ENCODE assay signal across 8 cellular contexts in the genomic region with DNA sequence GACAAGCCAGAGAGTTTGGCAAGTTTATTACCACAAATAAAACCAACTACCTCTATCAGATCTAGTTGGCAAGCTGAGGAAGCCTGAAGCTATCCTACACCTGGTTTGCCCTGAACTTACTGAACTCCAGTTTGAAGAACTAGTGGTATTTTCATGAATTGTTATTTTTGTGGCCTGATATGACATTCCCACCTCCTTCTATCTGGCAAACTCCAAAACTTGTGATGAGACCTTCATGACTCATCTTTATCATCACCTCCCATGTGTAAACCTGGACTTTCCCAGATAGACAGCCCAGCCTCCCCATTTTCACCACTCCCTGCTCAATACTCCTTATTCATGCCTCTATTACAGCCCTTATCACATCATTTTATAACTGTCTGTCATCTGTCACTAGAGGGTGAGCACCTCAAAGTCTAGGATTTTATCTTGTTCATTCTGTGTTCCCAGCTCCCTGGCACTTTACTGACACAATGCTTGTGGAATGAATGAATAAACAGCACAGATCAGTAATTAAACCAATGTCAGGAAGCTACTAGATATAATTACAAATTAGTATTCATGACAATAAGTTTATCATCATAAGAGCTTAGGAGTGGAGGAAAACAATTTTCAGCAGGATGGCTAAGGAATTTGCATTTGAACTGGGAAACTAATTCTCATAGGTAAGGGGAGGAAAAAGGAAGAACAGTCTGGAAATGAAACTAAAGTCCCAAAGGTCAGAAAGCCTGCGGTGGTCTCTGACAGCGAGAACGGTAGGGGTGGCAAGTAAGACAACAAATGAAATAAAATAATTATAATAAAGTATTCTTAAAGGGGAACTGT. TPM values are rescaled to one million over a fixed set of nuclear protein-coding genes. Genes with fewer than 3 reads are reported as not detected.
A peak's percentile ranks its signal among the peaks of the same experiment; 100 is the strongest.
DNase-seq lines count a peak whose midpoint lies in the region; ATAC-seq, FAIRE-seq and TF ChIP-seq lines count a peak whose summit lies in the region.

No MANE protein-coding gene starts in this region.

- H3K27me3 ChIP-seq in Peyer's patch (no peaks in the 10 kb centered on the region), endothelial cell of umbilical vein (ENCODE audit: control insufficient read depth in 2 of 2, insufficient read depth in 2 of 2, low read length in 2 of 2) (peaks cover 2% of the 10 kb centered on the region in 2 experiments)

- TF ChIP-seq CTCF in Peyer's patch (IDR thresholded peaks at IDR 0.05) (peak in 1 of 6 experiments; percentile 5), endothelial cell of umbilical vein (IDR thresholded peaks at IDR 0.05; ENCODE audit: extremely low read depth in 1 of 2, insufficient read depth in 1 of 2, low read depth in 1 of 2, low read length in 2 of 2) (no peak)

- no peak for TF ChIP-seq POLR2A in Peyer's patch (IDR thresholded peaks at IDR 0.05)
- TF ChIP-seq POLR2A in endothelial cell of umbilical vein (IDR thresholded peaks at IDR 0.05; ENCODE audit: low read depth, low read length) = no peak

- intact Hi-C loops in activated CD4-positive, alpha-beta T cell treated with anti-CD3 and anti-CD28 coated beads for 36 hours (cut with DNase I, micrococcal nuclease) = loop anchor here (1.0 to 10.0 kb wide), 7 partner anchors 50 to 993 kb away; no protein-coding TSS in a partner anchor
- intact Hi-C loops in endothelial cell of umbilical vein (cut with micrococcal nuclease) = loop anchor here (1.0 to 2.0 kb wide), 6 partner anchors 49 to 991 kb away; no protein-coding TSS in a partner anchor

- no peak for FAIRE-seq in endothelial cell of umbilical vein (lab: Jason Lieb, UNC)

- no peak for DNase-seq in activated CD4-positive, alpha-beta T cell treated with anti-CD3 and anti-CD28 coated beads for 36 hours
- no peak for DNase-seq in activated CD4-positive, alpha-beta T cell treated with anti-CD3 and anti-CD28 coated beads for 1 hour
- DNase-seq in Peyer's patch = peak in 1 of 3 donors; percentile 65
- DNase-seq in endothelial cell of umbilical vein (ENCODE audit: low read depth, low spot score) = peak; percentile 19
- peak; percentile 6 for DNase-seq in skeletal muscle cell (ENCODE audit: low read depth)
- DNase-seq in middle frontal gyrus (ENCODE audit: extremely low spot score, low spot score) = no peak
- DNase-seq in NAMALWA (ENCODE audit: low spot score) = no peak

- no peak overlapping the region for H3K27ac Mint-ChIP-seq in activated CD4-positive, alpha-beta T cell treated with anti-CD3 and anti-CD28 coated beads for 36 hours

- H3K79me2 ChIP-seq in endothelial cell of umbilical vein (ENCODE audit: control insufficient read depth, insufficient read depth, low read length) = no peaks in the 10 kb centered on the region

- H3K4me1 Mint-ChIP-seq in activated CD4-positive, alpha-beta T cell treated with anti-CD3 and anti-CD28 coated beads for 36 hours = peaks cover 16% of the 10 kb centered on the region

- no peaks in the 10 kb centered on the region for H3K9me1 ChIP-seq in endothelial cell of umbilical vein (replicated peaks; ENCODE audit: control insufficient read depth, extremely low read depth, insufficient read depth, low read length)

- H3K9me3 Mint-ChIP-seq in activated CD4-positive, alpha-beta T cell treated with anti-CD3 and anti-CD28 coated beads for 36 hours (ENCODE audit: low read depth) = no peaks in the 10 kb centered on the region

- H3K27ac ChIP-seq in Peyer's patch (peak overlapping the region in 3 of 4 donors; percentile 32 to 70 (median 64)), endothelial cell of umbilical vein (ENCODE audit: insufficient read depth, low read depth, low read length) (no peak overlapping the region)

- H3K4me3 ChIP-seq in Peyer's patch (peak overlapping the region in 1 of 4 donors; percentile 23), endothelial cell of umbilical vein (replicated peaks in 1 of 3; ENCODE audit: insufficient read depth in 1 of 3, low read depth in 1 of 3, low read length in 3 of 3) (no peak overlapping the region), skeletal muscle cell (ENCODE audit: low read depth, low read length) (no peak overlapping the region)

- H3K36me3 ChIP-seq in Peyer's patch (no peaks in the 10 kb centered on the region), endothelial cell of umbilical vein (ENCODE audit: control insufficient read depth in 2 of 2, extremely low read depth in 1 of 2, insufficient read depth in 2 of 2, low read length in 2 of 2) (no peaks in the 10 kb centered on the region)

- H3K4me3 Mint-ChIP-seq in activated CD4-positive, alpha-beta T cell treated with anti-CD3 and anti-CD28 coated beads for 36 hours = no peak overlapping the region

- no peaks in the 10 kb centered on the region for H4K20me1 ChIP-seq in endothelial cell of umbilical vein (replicated peaks; ENCODE audit: control insufficient read depth, extremely low read depth, insufficient read depth, low read length)

- H2AFZ ChIP-seq in endothelial cell of umbilical vein (ENCODE audit: low read depth, low read length) = no peak overlapping the region

- H3K27me3 Mint-ChIP-seq in activated CD4-positive, alpha-beta T cell treated with anti-CD3 and anti-CD28 coated beads for 36 hours = no peaks in the 10 kb centered on the region

- POLR2A ChIA-PET in activated CD4-positive, alpha-beta T cell treated with anti-CD3 and anti-CD28 coated beads for 36 hours (lab: Charles Lee) = interaction anchor here (1.3 kb wide), 1 partner anchor 82 kb away, joined by 4 read pairs; no protein-coding TSS in a partner anchor
- POLR2A ChIA-PET in endothelial cell of umbilical vein (lab: Charles Lee) = no interaction called here

- CTCF ChIA-PET in activated CD4-positive, alpha-beta T cell treated with anti-CD3 and anti-CD28 coated beads for 36 hours (lab: Charles Lee) = interaction anchor here (0.6 to 4.2 kb wide), 52 partner anchors 9 to 263 kb away, joined by 3 to 33 read pairs (median 5); a partner anchor contains a TSS
- CTCF ChIA-PET in endothelial cell of umbilical vein (lab: Charles Lee) = interaction anchor here (0.7 to 3.9 kb wide), 55 partner anchors 8 to 992 kb away, joined by 3 to 71 read pairs (median 5); a partner anchor contains a TSS

- dilution Hi-C loops in endothelial cell of umbilical vein (cut with MboI; ENCODE audit: extremely low pct_ligation_motif_present, low sequenced_read_pairs) = no loop called here

- no peaks in the 10 kb centered on the region for H3K9me3 ChIP-seq in Peyer's patch
- H3K9me3 ChIP-seq in endothelial cell of umbilical vein (replicated peaks; ENCODE audit: control insufficient read depth, insufficient read depth, low read length) = no peaks in the 10 kb centered on the region

- H3K36me3 Mint-ChIP-seq in activated CD4-positive, alpha-beta T cell treated with anti-CD3 and anti-CD28 coated beads for 36 hours (ENCODE audit: low read depth) = no peaks in the 10 kb centered on the region

- no peak overlapping the region for H3K4me2 ChIP-seq in endothelial cell of umbilical vein (ENCODE audit: insufficient read depth, low read length)

- peaks cover 0 to 26% (median 0%) of the 10 kb centered on the region in 4 donors for H3K4me1 ChIP-seq in Peyer's patch
- H3K4me1 ChIP-seq in endothelial cell of umbilical vein (ENCODE audit: control insufficient read depth, extremely low read depth, insufficient read depth, low read length) = no peaks in the 10 kb centered on the region

- peak; percentile 21 for ATAC-seq in activated CD4-positive, alpha-beta T cell treated with anti-CD3 and anti-CD28 coated beads for 36 hours
- no peak for ATAC-seq in GM18907 (IDR thresholded peaks at IDR 0.05; ENCODE audit: unreplicated experiment)

- no TSS peak for BruUV-seq in endothelial cell of umbilical vein (replicated peaks; lab: Mats Ljungman, UMichigan)

- H3K9ac ChIP-seq in endothelial cell of umbilical vein (replicated peaks; ENCODE audit: extremely low read depth, insufficient read depth, low read length) = no peak overlapping the region

RNA-seq across cellular contexts. Expression of a gene that starts 13.2 kb away (rescaled TPM):
- total RNA-seq in activated CD4-positive, alpha-beta T cell treated with anti-CD3 and anti-CD28 coated beads for 36 hours = 10 to 100 TPM; 12.0 to 13.2 TPM
- total RNA-seq in Peyer's patch (10 to 100 TPM; 47.9 to 92.6 (median 59.9) TPM), endothelial cell of umbilical vein (8.0 and 14.4 TPM in 2 replicates)
- 3.5 and 4.6 TPM in 2 replicates for polyA plus RNA-seq in endothelial cell of umbilical vein
- polyA plus RNA-seq in endothelial cell of umbilical vein (2011; cell fraction: cytosol; rRNA removed) = 2.9 and 3.7 TPM in 2 replicates
- polyA plus RNA-seq in endothelial cell of umbilical vein (2011; cell fraction: nucleus; rRNA removed) = 13.9 and 15.8 TPM in 2 replicates
- polyA plus RNA-seq in endothelial cell of umbilical vein (2012) = 6.8 and 7.3 TPM in 2 replicates
- polyA minus RNA-seq in endothelial cell of umbilical vein = 18.2 and 26.1 TPM in 2 replicates
- 2.8 TPM for polyA minus RNA-seq in endothelial cell of umbilical vein (2011; cell fraction: cytosol; rRNA and poly(A)+ RNA removed)
- 8.4 and 10.6 TPM in 2 replicates for polyA minus RNA-seq in endothelial cell of umbilical vein (2011; cell fraction: nucleus; rRNA and poly(A)+ RNA removed)

RNA-seq across cellular contexts. Expression of a gene that starts 34.9 kb away (rescaled TPM):
- 10 to 100 TPM in 1 of 2 experiments, 1 to 10 TPM in 1; 9.4 to 11.8 TPM for total RNA-seq in activated CD4-positive, alpha-beta T cell treated with anti-CD3 and anti-CD28 coated beads for 36 hours
- 10 to 100 TPM in 2 of 4 donors, 1 to 10 TPM in 2; 7.5 to 17.4 (median 10.6) TPM for total RNA-seq in Peyer's patch
- 13.9 and 15.1 TPM in 2 replicates for total RNA-seq in endothelial cell of umbilical vein
- polyA plus RNA-seq in endothelial cell of umbilical vein = 4.5 and 5.4 TPM in 2 replicates
- polyA plus RNA-seq in endothelial cell of umbilical vein (2011; cell fraction: cytosol; rRNA removed) = 3.2 and 3.8 TPM in 2 replicates
- 7.8 and 13.7 TPM in 2 replicates for polyA plus RNA-seq in endothelial cell of umbilical vein (2011; cell fraction: nucleus; rRNA removed)
- 5.9 and 8.0 TPM in 2 replicates for polyA plus RNA-seq in endothelial cell of umbilical vein (2012)
- 14.0 and 18.3 TPM in 2 replicates for polyA minus RNA-seq in endothelial cell of umbilical vein
- 7.6 TPM for polyA minus RNA-seq in endothelial cell of umbilical vein (2011; cell fraction: cytosol; rRNA and poly(A)+ RNA removed)
- 16.1 and 22.5 TPM in 2 replicates for polyA minus RNA-seq in endothelial cell of umbilical vein (2011; cell fraction: nucleus; rRNA and poly(A)+ RNA removed)

RNA-seq across cellular contexts. Expression of a gene that starts 35.2 kb away (rescaled TPM):
- total RNA-seq in activated CD4-positive, alpha-beta T cell treated with anti-CD3 and anti-CD28 coated beads for 36 hours = 100 to 1,000 TPM in 1 of 2 experiments, 10 to 100 TPM in 1; 89.0 to 135 TPM
- total RNA-seq in Peyer's patch (100 to 1,000 TPM in 1 of 4 donors, 10 to 100 TPM in 3; 21.4 to 149 (median 27.4) TPM), endothelial cell of umbilical vein (30.1 and 32.9 TPM in 2 replicates)
- polyA plus RNA-seq in endothelial cell of umbilical vein = 19.2 and 22.2 TPM in 2 replicates
- 28.7 and 35.5 TPM in 2 replicates for polyA plus RNA-seq in endothelial cell of umbilical vein (2011; cell fraction: cytosol; rRNA removed)
- polyA plus RNA-seq in endothelial cell of umbilical vein (2011; cell fraction: nucleus; rRNA removed) = 36.9 and 37.4 TPM in 2 replicates
- 21.1 and 24.6 TPM in 2 replicates for polyA plus RNA-seq in endothelial cell of umbilical vein (2012)
- 28.9 and 39.7 TPM in 2 replicates for polyA minus RNA-seq in endothelial cell of umbilical vein
- polyA minus RNA-seq in endothelial cell of umbilical vein (2011; cell fraction: cytosol; rRNA and poly(A)+ RNA removed) = 27.9 TPM
- polyA minus RNA-seq in endothelial cell of umbilical vein (2011; cell fraction: nucleus; rRNA and poly(A)+ RNA removed) = 23.3 and 25.9 TPM in 2 replicates

Comparison
In these comparisons a context has a peak if more than half of its experiments do, and no peak if none do; other contexts are left out.
1. DNase-seq: peak in endothelial cell of umbilical vein (single experiment) and skeletal muscle cell (single experiment); none in activated CD4-positive, alpha-beta T cell treated with anti-CD3 and anti-CD28 coated beads for 36 hours (single experiment), activated CD4-positive, alpha-beta T cell treated with anti-CD3 and anti-CD28 coated beads for 1 hour (single experiment), middle frontal gyrus (single experiment) and NAMALWA (single experiment).